ENCODE assay signal across 8 cellular contexts in the genomic region with DNA sequence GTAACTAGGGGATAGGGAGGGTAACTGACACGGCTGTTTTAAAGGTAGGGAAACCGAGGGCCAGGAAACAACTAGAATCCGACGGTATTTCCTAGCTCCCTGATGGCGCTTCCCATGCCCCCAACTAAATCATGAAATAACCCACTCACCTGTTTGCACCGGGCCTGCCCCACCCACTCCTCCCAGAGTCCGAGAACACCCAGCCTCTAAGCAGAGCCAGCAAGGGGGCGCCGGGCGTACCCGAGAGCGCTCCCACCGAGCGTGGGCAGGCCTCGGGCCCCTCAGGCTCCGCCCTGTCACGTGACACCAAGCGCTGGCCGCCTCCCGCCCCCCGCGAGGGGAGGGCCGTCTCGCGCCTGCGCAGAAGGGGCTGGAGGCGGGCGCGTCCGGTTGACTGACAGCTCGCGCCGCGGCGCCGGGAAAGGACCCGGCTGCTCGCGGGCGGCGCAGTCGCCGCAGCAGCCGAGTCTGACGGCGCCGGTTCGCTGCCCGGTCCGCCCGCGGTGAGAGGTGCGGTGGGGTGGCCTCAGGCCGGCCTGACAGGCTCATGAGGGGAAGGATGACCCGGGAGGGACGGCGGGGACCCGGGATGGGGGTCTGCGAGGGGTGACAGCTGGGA. TPM values are rescaled to one million over a fixed set of nuclear protein-coding genes. Genes with fewer than 3 reads are reported as not detected.
DNase-seq lines count a peak whose midpoint lies in the region; ATAC-seq and TF ChIP-seq lines count a peak whose summit lies in the region.

A gene with protein sequence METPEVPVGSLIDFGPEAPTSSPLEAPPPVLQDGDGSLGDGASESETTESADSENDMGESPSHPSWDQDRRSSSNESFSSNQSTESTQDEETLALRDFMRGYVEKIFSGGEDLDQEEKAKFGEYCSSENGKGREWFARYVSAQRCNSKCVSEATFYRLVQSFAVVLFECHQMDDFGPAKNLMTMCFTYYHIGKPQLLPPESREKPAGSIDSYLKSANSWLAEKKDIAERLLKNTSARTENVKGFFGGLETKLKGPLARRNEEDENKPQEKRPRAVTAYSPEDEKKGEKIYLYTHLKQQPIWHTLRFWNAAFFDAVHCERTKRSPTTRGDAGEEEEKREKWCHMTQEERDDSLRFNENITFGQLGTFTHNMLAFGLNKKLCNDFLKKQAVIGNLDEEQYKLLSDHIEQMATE (plus strand): TSS at position 447 of the 619 bp plus-strand sequence. CDS start 39,277 bp downstream, outside the sequence.

- H3K4me3 ChIP-seq in ACC112 (ENCODE audit: low read depth, low read length) (peak within 1 kb of the TSS; percentile 83), breast epithelium (peak within 1 kb of the TSS; percentile 88 to 90 (median 88)), smooth muscle cell (peak within 1 kb of the TSS; percentile 96)

- H3K27me3 ChIP-seq in ACC112 (ENCODE audit: insufficient read depth, low read length): no peaks in the 10 kb centered on the region
- H3K27me3 ChIP-seq in breast epithelium: no peaks in the 10 kb centered on the region
- no peaks in the 10 kb centered on the region for H3K27me3 ChIP-seq in smooth muscle cell (ENCODE audit: low read depth)

- H4K20me1 ChIP-seq in smooth muscle cell (ENCODE audit: low read depth): peaks cover 5% of the 10 kb centered on the region

- peak within 1 kb of the TSS; percentile 92 for H2AFZ ChIP-seq in ACC112 (ENCODE audit: low read length, unreplicated experiment)
- peak within 1 kb of the TSS; percentile 97 for H2AFZ ChIP-seq in smooth muscle cell (ENCODE audit: low read depth)

- H3K9ac ChIP-seq in smooth muscle cell (ENCODE audit: low read depth): peak within 1 kb of the TSS; percentile 81

- TF ChIP-seq CTCF in VCaP (conservative IDR thresholded peaks at IDR 0.05) (no peak), breast epithelium (IDR thresholded peaks at IDR 0.05) (no peak), smooth muscle cell (IDR thresholded peaks at IDR 0.05; ENCODE audit: borderline replicate concordance, insufficient read depth, poor library complexity, severe bottlenecking) (no peak)

- DNase-seq in NCI-H2171 (lab: John Stamatoyannopoulos, UW) (peak; percentile 92), breast epithelium (ENCODE audit: low spot score in 2 of 2) (peak; percentile 85 to 93), iPS-NIHi7 (ENCODE audit: extremely low spot score) (peak; percentile 99), smooth muscle cell (lab: John Stamatoyannopoulos, UW; ENCODE audit: unreplicated experiment) (peak; percentile 83)

- intact Hi-C loops in breast epithelium (cut with DNase I; ENCODE audit: low total_unique reads): no loop called here

- H3K36me3 ChIP-seq in ACC112 (ENCODE audit: insufficient read depth, low read length) (no peaks in the 10 kb centered on the region), breast epithelium (no peaks in the 10 kb centered on the region), smooth muscle cell (ENCODE audit: low read depth) (no peaks in the 10 kb centered on the region)

- whole genome bisulfite sequencing in smooth muscle cell (ENCODE audit: low lambda C conversion rate): 2% methylated on average over 54 of the region's 59 CpGs

- peak within 1 kb of the TSS; percentile 88 for H3K4me2 ChIP-seq in smooth muscle cell

- TF ChIP-seq POLR2A in GM18526 (IDR thresholded peaks at IDR 0.05; ENCODE audit: extremely low read depth, insufficient read length): peak; percentile 76
- TF ChIP-seq POLR2A in breast epithelium (IDR thresholded peaks at IDR 0.05): peak; percentile 92

- peaks cover 31% of the 10 kb centered on the region for H3K4me1 ChIP-seq in ACC112 (ENCODE audit: control insufficient read depth, insufficient read depth, low read length, unreplicated experiment)
- peaks cover 7 to 17% of the 10 kb centered on the region in 2 donors for H3K4me1 ChIP-seq in breast epithelium
- H3K4me1 ChIP-seq in smooth muscle cell (ENCODE audit: low read depth): peaks cover 13% of the 10 kb centered on the region

- H3K79me2 ChIP-seq in ACC112 (ENCODE audit: control insufficient read depth, insufficient read depth, low read length, unreplicated experiment) (no peaks in the 10 kb centered on the region), smooth muscle cell (ENCODE audit: low read depth) (no peaks in the 10 kb centered on the region)

- H3K27ac ChIP-seq in ACC112 (ENCODE audit: low read depth, low read length): peak within 1 kb of the TSS; percentile 67; the same call in 1 of the 2 replicates
- H3K27ac ChIP-seq in VCaP: peak within 1 kb of the TSS; percentile 35; the same call in 1 of the 2 replicates
- peak within 1 kb of the TSS; percentile 86 to 91 for H3K27ac ChIP-seq in breast epithelium
- peak within 1 kb of the TSS; percentile 69 for H3K27ac ChIP-seq in smooth muscle cell (ENCODE audit: low read depth)

- ATAC-seq in HG03066 (IDR thresholded peaks at IDR 0.05; ENCODE audit: low read depth, unreplicated experiment): peak; percentile 80

- H3K9me3 ChIP-seq in breast epithelium (no peaks in the 10 kb centered on the region), smooth muscle cell (replicated peaks; ENCODE audit: low read depth) (no peaks in the 10 kb centered on the region)

- peaks cover 5% of the 10 kb centered on the region for H3F3A ChIP-seq in smooth muscle cell (ENCODE audit: low read depth)

RNA-seq across cellular contexts. Expression of the gene that starts here (rescaled TPM):
- total RNA-seq in breast epithelium: 10 to 100 TPM in 2 of 3 donors, 1 to 10 TPM in 1; 7.6 to 16.2 (median 10.8) TPM
- 3.3 and 11.2 TPM in 2 replicates for total RNA-seq in smooth muscle cell
- polyA plus RNA-seq in smooth muscle cell: 3.2 and 5.3 TPM in 2 replicates

Comparison
In these comparisons a context has a peak if more than half of its experiments do, and no peak if none do; other contexts are left out.
1. Peak in every context shown above with its lines: DNase-seq, ATAC-seq, H3K4me3 ChIP-seq and H3K27ac ChIP-seq.
2. H3K27ac ChIP-seq: peak in every context shown above with its lines; median percentile 88 in breast epithelium; 69 in smooth muscle cell; 67 in ACC112; 35 in VCaP.